23 cellular contexts compared by ENCODE assay signal in genomic region chr11:69657456-69657910, GRCh38. TPM values are rescaled to one million over a fixed set of nuclear protein-coding genes. Genes with fewer than 3 reads are reported as not detected.
DNase-seq lines count a peak whose midpoint lies in the region; ATAC-seq and TF ChIP-seq lines count a peak whose summit lies in the region.
"Had no signal": no experiment of that assay in that cellular context is flagged by ENCODE, and none has a peak within 500 bp of the region (broad histone marks: within the 10 kb centered on the region; RNA-seq: fewer than 3 reads in every experiment).

No MANE protein-coding gene starts in this region.

- peak overlapping the region in 1 of 2 experiments; percentile 15 for H3K4ac ChIP-seq in mesenchymal stem cell (ENCODE audit: low read depth in 1 of 2, low read length in 2 of 2)

- H3K27me3 ChIP-seq in left ventricle myocardium inferior (ENCODE audit: low read depth) = no peaks in the 10 kb centered on the region
- no peaks in the 10 kb centered on the region for H3K27me3 ChIP-seq in mesenchymal stem cell (ENCODE audit: control insufficient read depth in 1 of 2, insufficient read depth in 1 of 2, low read length in 2 of 2)
- H3K27me3 ChIP-seq in upper lobe of right lung = no peaks in the 10 kb centered on the region
- no peaks in the 10 kb centered on the region for H3K27me3 ChIP-seq in tibial nerve
- H3K27me3 ChIP-seq: ascending aorta, MG63, ovary had no signal

- no peak for TF ChIP-seq EP300 in tibial nerve (IDR thresholded peaks at IDR 0.05)

- H3K4me3 ChIP-seq in left ventricle myocardium inferior = no peak overlapping the region
- no peak overlapping the region for H3K4me3 ChIP-seq in mesenchymal stem cell (ENCODE audit: insufficient read depth in 1 of 2, low read depth in 1 of 2, low read length in 2 of 2)
- H3K4me3 ChIP-seq in upper lobe of right lung = no peak overlapping the region
- H3K4me3 ChIP-seq in tibial nerve = no peak overlapping the region
- H3K4me3 ChIP-seq: ascending aorta, MG63, ovary had no signal

- H2BK15ac ChIP-seq in mesenchymal stem cell (ENCODE audit: low read depth, poor library complexity, severe bottlenecking) = no peak overlapping the region

- no peak for TF ChIP-seq CTCF in left ventricle myocardium inferior (IDR thresholded peaks at IDR 0.05; ENCODE audit: borderline replicate concordance)
- no peak for TF ChIP-seq CTCF in VCaP (conservative IDR thresholded peaks at IDR 0.05)
- no peak for TF ChIP-seq CTCF in upper lobe of right lung (IDR thresholded peaks at IDR 0.05)
- TF ChIP-seq CTCF in tibial nerve (IDR thresholded peaks at IDR 0.05) = no peak

- H3K23ac ChIP-seq in mesenchymal stem cell (ENCODE audit: low read length in 2 of 2) = no peak overlapping the region

- ATAC-seq in Right ventricle myocardium inferior = no peak
- ATAC-seq in upper lobe of right lung = no peak
- no peak for ATAC-seq in GM18511 (IDR thresholded peaks at IDR 0.05; ENCODE audit: unreplicated experiment)

- no peak for TF ChIP-seq POLR2A in tibial nerve (IDR thresholded peaks at IDR 0.05)

- H2BK12ac ChIP-seq in mesenchymal stem cell (ENCODE audit: low read length in 2 of 2) = peak overlapping the region in 1 of 2 experiments; percentile 19

- H3K14ac ChIP-seq in mesenchymal stem cell (ENCODE audit: low read length in 2 of 2) = no peak overlapping the region

- intact Hi-C loops in Right ventricle myocardium inferior (cut with DNase I) (no loop called here), left ventricle myocardium inferior (cut with micrococcal nuclease) (no loop called here), upper lobe of right lung (cut with DNase I) (no loop called here)

- H3K79me1 ChIP-seq in mesenchymal stem cell (replicated peaks; ENCODE audit: low read length, poor library complexity, severe bottlenecking) = no peaks in the 10 kb centered on the region

- DNase-seq in Right ventricle myocardium inferior (ENCODE audit: missing footprints) = peak; percentile 30
- no peak for DNase-seq in left ventricle myocardium inferior
- DNase-seq in mesenchymal stem cell = no peak
- peak; percentile 58 for DNase-seq in upper lobe of right lung
- DNase-seq in retina = no peak
- no peak for DNase-seq in tibial nerve (ENCODE audit: low spot score in 2 of 2)
- DNase-seq: activated CD4-positive, alpha-beta T cell treated with anti-CD3 and anti-CD28 coated beads, Interleukin-2, amount 50 U/mL, for 1 hour; activated CD8-positive, alpha-beta memory T cell treated with anti-CD3 and anti-CD28 coated beads, Interleukin-2, amount 50 U/mL, for 48 hours; activated naive CD4-positive, alpha-beta T cell treated with anti-CD3 and anti-CD28 coated beads for 36 hours; DMS53; hippocampal formation; kidney glomerular epithelial cell; MG63; NCI-H1436 treated with DMSO at 0.1 percent for 48 hours; NCI-H2171 treated with DMSO at 0.1 percent for 48 hours; stimulated activated CD4-positive, alpha-beta T cell treated with anti-CD3 and anti-CD28 coated beads, Interleukin-4, amount 100 ng/mL, for 1 hour; substantia nigra had no signal

- no peak overlapping the region for H2AK5ac ChIP-seq in mesenchymal stem cell (ENCODE audit: low read length, severe bottlenecking)

- H3K9me3 ChIP-seq in left ventricle myocardium inferior (replicated peaks) (no peaks in the 10 kb centered on the region), mesenchymal stem cell (ENCODE audit: control insufficient read depth, low read length) (no peaks in the 10 kb centered on the region), upper lobe of right lung (no peaks in the 10 kb centered on the region), tibial nerve (no peaks in the 10 kb centered on the region)
- H3K9me3 ChIP-seq: ascending aorta, MG63, ovary had no signal

- peak overlapping the region; percentile 14 for H4K91ac ChIP-seq in mesenchymal stem cell (ENCODE audit: low read length)

- H3K18ac ChIP-seq in mesenchymal stem cell (ENCODE audit: low read depth in 1 of 2, low read length in 2 of 2) = peak overlapping the region in 1 of 2 experiments; percentile 55

- H2AFZ ChIP-seq in mesenchymal stem cell (ENCODE audit: low read depth, low read length) = no peak overlapping the region

- H3K4me1 ChIP-seq in left ventricle myocardium inferior = peaks cover 6% of the 10 kb centered on the region
- H3K4me1 ChIP-seq in mesenchymal stem cell (ENCODE audit: control insufficient read depth, insufficient read depth, low read depth, low read length) = peaks cover 17% of the 10 kb centered on the region
- H3K4me1 ChIP-seq in upper lobe of right lung = no peaks in the 10 kb centered on the region
- peaks cover 0 to 14% (median 3%) of the 10 kb centered on the region in 4 donors for H3K4me1 ChIP-seq in tibial nerve
- H3K4me1 ChIP-seq: ascending aorta had no signal

- H4K8ac ChIP-seq in mesenchymal stem cell (ENCODE audit: low read length) = peak overlapping the region; percentile 70

- H3K4me2 ChIP-seq in mesenchymal stem cell (ENCODE audit: low read length, poor library complexity, severe bottlenecking) = no peak overlapping the region

- H3K36me3 ChIP-seq in left ventricle myocardium inferior (peaks cover 25% of the 10 kb centered on the region), mesenchymal stem cell (ENCODE audit: control insufficient read depth in 1 of 2, insufficient read depth in 2 of 2, low read depth in 1 of 2, low read length in 2 of 2) (peaks cover 22 to 27% of the 10 kb centered on the region in 2 experiments), upper lobe of right lung (peaks cover 17% of the 10 kb centered on the region), tibial nerve (peaks cover 0 to 40% (median 0%) of the 10 kb centered on the region in 3 donors)
- H3K36me3 ChIP-seq: ovary had no signal

- H3K27ac ChIP-seq in left ventricle myocardium inferior (replicated peaks) (no peak overlapping the region), VCaP (peak overlapping the region; percentile 100; the same call in 1 of the 2 replicates), mesenchymal stem cell (ENCODE audit: low read length, poor library complexity, severe bottlenecking) (no peak overlapping the region), upper lobe of right lung (no peak overlapping the region), tibial nerve (peak overlapping the region in 2 of 4 donors; percentile 50 to 58)
- H3K27ac ChIP-seq: ascending aorta, ovary had no signal

- H2BK5ac ChIP-seq in mesenchymal stem cell (ENCODE audit: low read depth, low read length, poor library complexity, severe bottlenecking) = no peak overlapping the region

- no peak overlapping the region for H2BK120ac ChIP-seq in mesenchymal stem cell (ENCODE audit: low read depth, low read length)

- no peak overlapping the region for H3K9ac ChIP-seq in mesenchymal stem cell (ENCODE audit: low read length)

- 95% methylated on average over 14 of the region's 14 CpGs for WGBS in mesenchymal stem cell
- WGBS in tibial nerve, 2 donors = 79 to 81% methylated on average over 14 of the region's 14 CpGs

RNA-seq across cellular contexts. Expression of gene CCND1, which starts 16.5 kb away (rescaled TPM):
- 145 TPM for total RNA-seq in Right ventricle myocardium inferior
- total RNA-seq in left ventricle myocardium inferior = 160 TPM
- 324 TPM for polyA plus RNA-seq in mesenchymal stem cell (2013, experiment 1 of 2)
- 321 TPM for polyA plus RNA-seq in mesenchymal stem cell (2013, experiment 2 of 2)
- total RNA-seq in upper lobe of right lung = 283 TPM
- 100 to 1,000 TPM; 108 to 259 (median 168) TPM for total RNA-seq in tibial nerve
- polyA plus RNA-seq: CD14-positive monocyte had no signal

RNA-seq across cellular contexts. Expression of gene LTO1, which starts 17.7 kb away (rescaled TPM):
- 9.2 TPM for total RNA-seq in Right ventricle myocardium inferior
- total RNA-seq in left ventricle myocardium inferior = 8.9 TPM
- 12.8 TPM for polyA plus RNA-seq in mesenchymal stem cell (2013, experiment 1 of 2)
- 12.4 TPM for polyA plus RNA-seq in mesenchymal stem cell (2013, experiment 2 of 2)
- total RNA-seq in upper lobe of right lung = 25.7 TPM
- 10 to 100 TPM; 22.5 to 29.9 (median 23.1) TPM for total RNA-seq in tibial nerve

RNA-seq across cellular contexts. Expression of gene FGF19, which starts 46.3 kb away (rescaled TPM):
- total RNA-seq in Right ventricle myocardium inferior = not detected
- not detected for total RNA-seq in left ventricle myocardium inferior
- not detected for polyA plus RNA-seq in mesenchymal stem cell (2013, experiment 1 of 2)
- 0.01 TPM for polyA plus RNA-seq in mesenchymal stem cell (2013, experiment 2 of 2)
- total RNA-seq in upper lobe of right lung = not detected
- total RNA-seq in tibial nerve = not detected
- total RNA-seq: ascending aorta, endothelial cell of umbilical vein had no signal
- polyA plus RNA-seq: CD14-positive monocyte, ovary had no signal

Comparison
In these comparisons a context has a peak if more than half of its experiments do, and no peak if none do; other contexts are left out.
1. DNase-seq: peak in Right ventricle myocardium inferior (single experiment) and upper lobe of right lung (single experiment); none in left ventricle myocardium inferior (single experiment), mesenchymal stem cell (single experiment), retina (single experiment) and tibial nerve (0 of 2).